1 cellular context compared by ENCODE assay signal in the genomic region with DNA sequence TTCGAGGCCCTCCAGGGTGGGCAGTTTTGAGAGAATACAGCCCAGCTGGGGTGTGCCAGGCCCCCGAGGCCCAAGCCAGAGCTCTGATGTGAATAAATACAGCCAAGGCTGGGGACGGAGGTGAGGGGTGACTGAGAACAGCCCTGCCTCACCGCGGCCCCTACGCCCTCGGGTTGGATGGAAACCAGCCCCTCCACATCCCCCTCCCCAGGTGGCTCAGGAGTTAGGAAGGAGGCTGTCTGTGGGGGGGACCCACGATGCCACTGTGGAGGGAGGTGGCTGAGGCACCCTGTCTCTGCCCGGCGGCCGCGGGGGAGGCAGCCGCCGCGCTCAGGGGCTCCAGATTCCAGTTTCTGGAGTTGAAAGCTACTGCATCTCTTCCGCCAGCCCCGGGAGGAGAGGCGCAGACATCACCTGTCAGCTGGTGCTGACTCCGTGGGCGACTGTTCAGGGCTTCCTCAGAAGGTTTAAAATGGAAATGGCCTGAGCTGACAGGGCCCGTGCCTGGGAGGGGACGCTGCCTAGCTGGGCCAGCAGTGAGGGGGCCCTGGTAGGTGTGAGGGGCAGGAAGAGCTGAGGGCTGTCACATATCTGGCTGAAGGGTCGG.
TF ChIP-seq lines count a peak whose summit lies in the region.

No MANE protein-coding gene starts in this region.

TF ChIP-seq in IMR-90, 13 proteins besides CTCF, POLR2A, EP300 and RAD21 (continued from another document):
- TF ChIP-seq, protein P1, sequence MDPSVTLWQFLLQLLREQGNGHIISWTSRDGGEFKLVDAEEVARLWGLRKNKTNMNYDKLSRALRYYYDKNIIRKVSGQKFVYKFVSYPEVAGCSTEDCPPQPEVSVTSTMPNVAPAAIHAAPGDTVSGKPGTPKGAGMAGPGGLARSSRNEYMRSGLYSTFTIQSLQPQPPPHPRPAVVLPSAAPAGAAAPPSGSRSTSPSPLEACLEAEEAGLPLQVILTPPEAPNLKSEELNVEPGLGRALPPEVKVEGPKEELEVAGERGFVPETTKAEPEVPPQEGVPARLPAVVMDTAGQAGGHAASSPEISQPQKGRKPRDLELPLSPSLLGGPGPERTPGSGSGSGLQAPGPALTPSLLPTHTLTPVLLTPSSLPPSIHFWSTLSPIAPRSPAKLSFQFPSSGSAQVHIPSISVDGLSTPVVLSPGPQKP (IDR thresholded peaks at IDR 0.05; ENCODE audit: borderline replicate concordance, low read depth, low read length), result no peak
- TF ChIP-seq MXI1 (IDR thresholded peaks at IDR 0.05; ENCODE audit: borderline replicate concordance, low read depth, low read length) (no peak), BHLHE40 (IDR thresholded peaks at IDR 0.05; ENCODE audit: low read depth, low read length) (no peak)
